ENCODE assay signal across 17 cellular contexts in genomic region chr1:95236784-95237575, GRCh38. TPM values are rescaled to one million over a fixed set of nuclear protein-coding genes. Genes with fewer than 3 reads are reported as not detected.
A peak's percentile ranks its signal among the peaks of the same experiment; 100 is the strongest.
DNase-seq lines count a peak whose midpoint lies in the region; ATAC-seq and TF ChIP-seq lines count a peak whose summit lies in the region.
"Had no signal": no experiment of that assay in that cellular context is flagged by ENCODE, and none has a peak within 500 bp of the region (broad histone marks: within the 10 kb centered on the region; RNA-seq: fewer than 3 reads in every experiment).

No MANE protein-coding gene starts in this region.

- no peak overlapping the region for H3K27ac ChIP-seq in CD4-positive, alpha-beta T cell (ENCODE audit: low read depth, low read length)
- H3K27ac ChIP-seq in endodermal cell (ENCODE audit: low read depth, low read length), result no peak overlapping the region
- H3K27ac ChIP-seq: hepatocyte had no signal

- intact Hi-C loops in CD4-positive, alpha-beta T cell (cut with DNase I, micrococcal nuclease), result loop anchor here in 1 of 2 experiments (5.0 to 10.0 kb wide), 2 partner anchors 1392 to 1485 kb away; partner anchors contain the start of gene PTBP2
- intact Hi-C loops in posterior cingulate gyrus (cut with DNase I), result no loop called here

- peaks cover 49% of the 10 kb centered on the region for H3K36me3 ChIP-seq in endodermal cell (ENCODE audit: control insufficient read depth, insufficient read depth, low read length)
- H3K36me3 ChIP-seq: BE2C had no signal

- H3K4me3 Mint-ChIP-seq in CD4-positive, alpha-beta T cell, result peak overlapping the region; percentile 79
- peak overlapping the region; percentile 21 to 83 (median 52) for H3K4me3 Mint-ChIP-seq in IgD-negative memory B cell
- H3K4me3 Mint-ChIP-seq in endodermal cell, result peak overlapping the region; percentile 80
- H3K4me3 Mint-ChIP-seq in neural crest cell, result peak overlapping the region; percentile 81
- H3K4me3 Mint-ChIP-seq: dendritic cell treated with granulocyte-macrophage colony-stimulating factor and Interleukin-4, amounts not matched to agents 40 ng/mL and 50 ng/mL, for 4 days had no signal

- CTCF ChIA-PET in CD4-positive, alpha-beta T cell (lab: Charles Lee), result no interaction called here

- no peak for TF ChIP-seq CTCF in CD4-positive, alpha-beta T cell (IDR thresholded peaks at IDR 0.05)
- TF ChIP-seq CTCF in endodermal cell (conservative IDR thresholded peaks at IDR 0.05), result no peak
- no peak for TF ChIP-seq CTCF in neural crest cell (conservative IDR thresholded peaks at IDR 0.05)

- DNase-seq in CD4-positive, alpha-beta T cell, result no peak
- DNase-seq in endodermal cell, result no peak
- no peak for DNase-seq in neural crest cell (ENCODE audit: low read depth, low spot score)
- DNase-seq in posterior cingulate gyrus, result no peak
- no peak for DNase-seq in NCI-H748 treated with DMSO at 0.1 percent for 48 hours (lab: John Stamatoyannopoulos, UW)
- no peak for DNase-seq in HuH-7 (ENCODE audit: low spot score)
- DNase-seq: activated CD4-positive, alpha-beta T cell treated with anti-CD3 and anti-CD28 coated beads for 48 hours; aorta; BE2C; DMS79; NCI-H226; stimulated activated CD4-positive, alpha-beta T cell treated with anti-CD3 and anti-CD28 coated beads, Interleukin-15, amount 100 ng/mL, for 24 hours had no signal

- no peaks in the 10 kb centered on the region for H3K9me3 ChIP-seq in CD4-positive, alpha-beta T cell (ENCODE audit: control insufficient read depth, low read length)
- peaks cover 33% of the 10 kb centered on the region for H3K9me3 ChIP-seq in endodermal cell (ENCODE audit: control insufficient read depth, low read length)
- H3K9me3 ChIP-seq: BE2C had no signal

- peaks cover 58% of the 10 kb centered on the region for H3K4me1 Mint-ChIP-seq in CD4-positive, alpha-beta T cell (ENCODE audit: low read depth)
- peaks cover 22 to 45% (median 30%) of the 10 kb centered on the region in 3 donors for H3K4me1 Mint-ChIP-seq in IgD-negative memory B cell
- peaks cover 29% of the 10 kb centered on the region for H3K4me1 Mint-ChIP-seq in endodermal cell
- peaks cover 32% of the 10 kb centered on the region for H3K4me1 Mint-ChIP-seq in neural crest cell

- peak overlapping the region; percentile 67 for H3K4me3 ChIP-seq in endodermal cell (ENCODE audit: low read length)
- H3K4me3 ChIP-seq: esophagus muscularis mucosa, hepatocyte had no signal

- peak overlapping the region; percentile 66 for H3K27ac Mint-ChIP-seq in CD4-positive, alpha-beta T cell
- H3K27ac Mint-ChIP-seq in IgD-negative memory B cell (no peak overlapping the region), endodermal cell (peak overlapping the region; percentile 12), neural crest cell (ENCODE audit: unreplicated experiment) (no peak overlapping the region)
- H3K27ac Mint-ChIP-seq: dendritic cell treated with granulocyte-macrophage colony-stimulating factor and Interleukin-4, amounts not matched to agents 40 ng/mL and 50 ng/mL, for 4 days had no signal

- H3K27me3 Mint-ChIP-seq in CD4-positive, alpha-beta T cell, result no peaks in the 10 kb centered on the region
- no peaks in the 10 kb centered on the region for H3K27me3 Mint-ChIP-seq in IgD-negative memory B cell
- H3K27me3 Mint-ChIP-seq in endodermal cell (ENCODE audit: insufficient read depth), result no peaks in the 10 kb centered on the region
- H3K27me3 Mint-ChIP-seq in neural crest cell (ENCODE audit: low read depth), result no peaks in the 10 kb centered on the region

- ATAC-seq in CD4-positive, alpha-beta T cell (ENCODE audit: poor library complexity), result no peak
- no peak for ATAC-seq in HG02763 (IDR thresholded peaks at IDR 0.05; ENCODE audit: unreplicated experiment)

- peaks cover 57% of the 10 kb centered on the region for H3K36me3 Mint-ChIP-seq in CD4-positive, alpha-beta T cell (ENCODE audit: low read depth)
- H3K36me3 Mint-ChIP-seq in IgD-negative memory B cell (peaks cover 16% of the 10 kb centered on the region), endodermal cell (ENCODE audit: low read depth) (peaks cover 57% of the 10 kb centered on the region), neural crest cell (ENCODE audit: low read depth) (peaks cover 34% of the 10 kb centered on the region)

- H3K4me1 ChIP-seq in endodermal cell (ENCODE audit: control insufficient read depth, insufficient read depth, low read length), result peaks cover 14% of the 10 kb centered on the region
- H3K4me1 ChIP-seq: BE2C had no signal

- no peak overlapping the region for H3K9ac ChIP-seq in endodermal cell (ENCODE audit: extremely low read depth, low read length, poor library complexity, severe bottlenecking)

- POLR2A ChIA-PET in CD4-positive, alpha-beta T cell (lab: Charles Lee), result no interaction called here

- H3K27me3 ChIP-seq in CD4-positive, alpha-beta T cell (ENCODE audit: control insufficient read depth, insufficient read depth, low read length), result no peaks in the 10 kb centered on the region
- no peaks in the 10 kb centered on the region for H3K27me3 ChIP-seq in endodermal cell (ENCODE audit: control insufficient read depth, insufficient read depth, low read length, poor library complexity, severe bottlenecking)
- H3K27me3 ChIP-seq: BE2C, esophagus muscularis mucosa, hepatocyte had no signal

- 75 to 88% methylated on average over 1 of the region's 2 CpGs for WGBS in endodermal cell (ENCODE audit: insufficient coverage in 1 of 2, insufficient read length in 1 of 2), 2 experiments

- H3K9me3 Mint-ChIP-seq in CD4-positive, alpha-beta T cell, result peaks cover 1% of the 10 kb centered on the region
- H3K9me3 Mint-ChIP-seq in IgD-negative memory B cell (peaks cover 2 to 6% (median 3%) of the 10 kb centered on the region in 3 donors), endodermal cell (peaks cover 30% of the 10 kb centered on the region), neural crest cell (peaks cover 8% of the 10 kb centered on the region)
- H3K9me3 Mint-ChIP-seq: dendritic cell treated with granulocyte-macrophage colony-stimulating factor and Interleukin-4, amounts not matched to agents 40 ng/mL and 50 ng/mL, for 4 days had no signal

RNA-seq across cellular contexts. Expression of gene RWDD3, which starts 3.0 kb away (rescaled TPM):
- total RNA-seq in CD4-positive, alpha-beta T cell, result 10 to 100 TPM; 14.3 to 14.5 TPM
- polyA plus RNA-seq in IgD-negative memory B cell, result 44.3 TPM
- total RNA-seq in endodermal cell (10 to 100 TPM; 35.5 to 37.1 TPM), neural crest cell (18.9 and 22.9 TPM in 2 replicates)
- polyA plus RNA-seq in endodermal cell (2013, experiment 1 of 2), result 21.7 TPM
- 20.2 TPM for polyA plus RNA-seq in endodermal cell (2013, experiment 2 of 2)

Comparison
In these comparisons a context has a peak if more than half of its experiments do, and no peak if none do; other contexts are left out.
1. H3K27ac Mint-ChIP-seq: peak in CD4-positive, alpha-beta T cell (single experiment) and endodermal cell (single experiment); none in IgD-negative memory B cell (0 of 3) and neural crest cell (single experiment).
2. Peak in every context shown above with its lines, with median percentiles within 50 percentile points of each other: H3K4me3 Mint-ChIP-seq.